ENCODE assay signal across 8 cellular contexts in the genomic region with DNA sequence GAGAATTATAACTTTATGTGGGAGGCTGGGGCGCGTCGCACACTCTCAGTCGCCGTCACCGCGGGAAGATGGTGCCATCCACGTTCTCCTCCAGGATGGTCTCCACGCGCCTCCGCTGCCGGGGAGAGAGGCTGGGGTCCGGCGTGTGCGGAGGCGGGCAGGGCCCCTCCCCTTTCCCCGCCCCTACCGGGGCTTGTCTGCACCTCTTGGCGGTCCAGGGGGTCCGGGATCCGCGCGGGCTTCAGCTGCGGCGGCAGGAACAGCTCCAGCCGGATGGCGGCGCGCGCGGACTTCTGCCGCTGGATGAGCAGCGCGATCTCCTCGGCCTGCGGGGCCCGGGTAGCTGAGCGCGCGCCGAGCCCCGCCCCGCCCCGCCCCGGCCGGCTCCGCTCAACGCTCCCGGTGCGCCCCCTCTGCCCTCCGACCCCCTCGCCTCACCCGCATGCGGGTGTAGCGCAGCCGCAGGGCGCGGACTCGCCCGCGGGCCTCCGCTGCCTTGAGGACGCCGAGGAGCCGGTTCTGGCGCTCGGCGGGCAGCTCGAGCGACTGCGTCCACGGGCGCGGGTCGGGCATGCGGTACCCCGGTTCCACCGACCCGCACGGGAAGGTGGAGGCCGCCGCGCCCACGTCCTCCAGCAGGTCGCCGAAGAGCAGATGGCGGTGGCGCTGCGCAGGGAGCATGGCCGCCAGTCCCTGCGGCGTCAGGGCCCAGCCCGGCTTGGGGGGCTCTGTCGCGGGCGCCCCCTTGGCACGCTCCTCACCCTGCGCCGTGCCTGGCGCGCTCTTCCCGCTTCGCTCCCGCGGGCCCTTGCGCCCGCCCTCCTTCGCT. TPM values are rescaled to one million over a fixed set of nuclear protein-coding genes. Genes with fewer than 3 reads are reported as not detected.
DNase-seq lines count a peak whose midpoint lies in the region; ATAC-seq and TF ChIP-seq lines count a peak whose summit lies in the region.

No MANE protein-coding gene starts in this region.

- peak overlapping the region; percentile 61 for H3K4me3 ChIP-seq in hepatocyte
- peak overlapping the region; percentile 16 to 62 (median 46) for H3K4me3 ChIP-seq in sigmoid colon

- H3K79me2 ChIP-seq in hepatocyte, result no peaks in the 10 kb centered on the region

- intact Hi-C loops in sigmoid colon (cut with DNase I), result loop anchor here (1.0 to 5.0 kb wide), 2 partner anchors 37 to 981 kb away; no protein-coding TSS in a partner anchor

- no peaks in the 10 kb centered on the region for H3K9me2 ChIP-seq in hepatocyte (replicated peaks; ENCODE audit: insufficient read depth)

- TF ChIP-seq EP300 in sigmoid colon (IDR thresholded peaks at IDR 0.05), result no peak

- peak overlapping the region; percentile 89 for H3K27ac Mint-ChIP-seq in T-helper 17 cell

- H3K27me3 ChIP-seq in hepatocyte, result peaks cover 38% of the 10 kb centered on the region
- H3K27me3 ChIP-seq in sigmoid colon, result peaks cover 14 to 38% (median 21%) of the 10 kb centered on the region in 3 donors

- H3K9me3 ChIP-seq in ES-I3 (ENCODE audit: control insufficient read depth, insufficient read depth, low read length) (no peaks in the 10 kb centered on the region), T-helper 17 cell (ENCODE audit: control insufficient read depth, low read length, poor library complexity, severe bottlenecking) (no peaks in the 10 kb centered on the region), hepatocyte (ENCODE audit: low read depth) (no peaks in the 10 kb centered on the region), sigmoid colon (no peaks in the 10 kb centered on the region)

- peak overlapping the region; percentile 74 for H2AFZ ChIP-seq in hepatocyte

- DNase-seq in NCI-H1105 (lab: John Stamatoyannopoulos, UW) (peak; percentile 75), T-helper 17 cell (peak; percentile 59 to 66 (median 63)), astrocyte of the hippocampus (ENCODE audit: low read depth, low spot score) (peak; percentile 91), hepatocyte (ENCODE audit: low spot score) (peak; percentile 92), sigmoid colon (no peak)

- no peak for TF ChIP-seq POLR2A in sigmoid colon (IDR thresholded peaks at IDR 0.05)

- peaks cover 27% of the 10 kb centered on the region for H3K4me1 Mint-ChIP-seq in T-helper 17 cell

- ATAC-seq in T-helper 17 cell (peak; percentile 43), HG02852 (IDR thresholded peaks at IDR 0.05; ENCODE audit: unreplicated experiment) (no peak), HG02763 (IDR thresholded peaks at IDR 0.05; ENCODE audit: unreplicated experiment) (no peak)

- peak; percentile 66 for TF ChIP-seq CTCF in hepatocyte (IDR thresholded peaks at IDR 0.05; ENCODE audit: poor library complexity)
- peak in 2 of 4 experiments; percentile 42 to 68 for TF ChIP-seq CTCF in sigmoid colon (IDR thresholded peaks at IDR 0.05)

- no peaks in the 10 kb centered on the region for H3K27me3 Mint-ChIP-seq in T-helper 17 cell

- H3K36me3 ChIP-seq in ES-I3 (ENCODE audit: insufficient read depth, low read length) (no peaks in the 10 kb centered on the region), hepatocyte (replicated peaks; ENCODE audit: insufficient read depth, low read depth) (no peaks in the 10 kb centered on the region), sigmoid colon (no peaks in the 10 kb centered on the region)

- H3K4me2 ChIP-seq in hepatocyte, result peak overlapping the region; percentile 99

- 2% methylated on average over 56 of the region's 108 CpGs for WGBS in hepatocyte (ENCODE audit: low lambda C conversion rate, missing lambda C conversion rate)
- 1% methylated on average over 108 of the region's 108 CpGs for WGBS in sigmoid colon, 2 donors

- H3K27ac ChIP-seq in hepatocyte, result no peak overlapping the region
- no peak overlapping the region for H3K27ac ChIP-seq in sigmoid colon

- peak overlapping the region; percentile 85 for H3K4me3 Mint-ChIP-seq in T-helper 17 cell

- no peaks in the 10 kb centered on the region for H4K20me1 ChIP-seq in hepatocyte (ENCODE audit: insufficient read depth, poor library complexity, severe bottlenecking)

- H3K4me1 ChIP-seq in ES-I3 (ENCODE audit: insufficient read depth, low read length) (peaks cover 9% of the 10 kb centered on the region; the same call in 1 of the 2 replicates), hepatocyte (ENCODE audit: insufficient read depth) (peaks cover 19% of the 10 kb centered on the region), sigmoid colon (peaks cover 0 to 31% (median 27%) of the 10 kb centered on the region in 4 donors)

- peak overlapping the region; percentile 61 for H3K9ac ChIP-seq in ES-I3 (ENCODE audit: low read depth, low read length)

- H3K36me3 Mint-ChIP-seq in T-helper 17 cell (ENCODE audit: low read depth), result peaks cover 2% of the 10 kb centered on the region

RNA-seq across cellular contexts. Expression of a gene that starts 0.6 kb away (rescaled TPM):
- total RNA-seq in T-helper 17 cell, result not detected
- not detected in 2 replicates for total RNA-seq in hepatocyte
- 0.91 and 1.2 TPM in 2 replicates for polyA plus RNA-seq in hepatocyte
- total RNA-seq in sigmoid colon, result 1 to 10 TPM in 1 of 4 donors, not detected in 3; 1.5 TPM
- under 1 TPM in 1 of 3 donors, not detected in 2; 0.19 TPM for polyA plus RNA-seq in sigmoid colon

RNA-seq across cellular contexts. Expression of a gene that starts 3.7 kb away (rescaled TPM):
- total RNA-seq in T-helper 17 cell, result 1 to 10 TPM; 1.4 to 2.7 TPM
- 1.1 and 1.5 TPM in 2 replicates for total RNA-seq in hepatocyte
- polyA plus RNA-seq in hepatocyte, result 0.50 and 0.90 TPM in 2 replicates
- total RNA-seq in sigmoid colon, result 1 to 10 TPM in 1 of 4 donors, under 1 TPM in 3; 0.71 to 2.2 (median 0.89) TPM
- 1 to 10 TPM in 1 of 3 donors, under 1 TPM in 1, not detected in 1; under 0.01 to 1.0 TPM for polyA plus RNA-seq in sigmoid colon

RNA-seq across cellular contexts. Expression of a gene that starts 4.3 kb away (rescaled TPM):
- total RNA-seq in T-helper 17 cell (10 to 100 TPM; 42.8 to 50.9 TPM), hepatocyte (8.1 and 8.8 TPM in 2 replicates), sigmoid colon (10 to 100 TPM in 2 of 4 donors, 1 to 10 TPM in 2; 7.5 to 12.3 (median 10.5) TPM)
- polyA plus RNA-seq in hepatocyte (10.9 and 13.5 TPM in 2 replicates), sigmoid colon (10 to 100 TPM; 11.1 to 22.0 (median 12.6) TPM)

RNA-seq across cellular contexts. Expression of a gene that starts 20.6 kb away (rescaled TPM):
- total RNA-seq in T-helper 17 cell (10 to 100 TPM; 20.0 to 21.0 TPM), hepatocyte (23.8 and 26.0 TPM in 2 replicates), sigmoid colon (10 to 100 TPM; 41.7 to 50.5 (median 42.2) TPM)
- polyA plus RNA-seq in hepatocyte (74.2 and 80.0 TPM in 2 replicates), sigmoid colon (10 to 100 TPM in 2 of 3 donors, 1 to 10 TPM in 1; 2.1 to 14.0 (median 11.4) TPM)

RNA-seq across cellular contexts. Expression of a gene that starts 23.8 kb away (rescaled TPM):
- total RNA-seq in T-helper 17 cell (not detected), hepatocyte (not detected in 2 replicates), sigmoid colon (not detected)
- polyA plus RNA-seq in hepatocyte (not detected in 2 replicates), sigmoid colon (not detected)
